8 cellular contexts compared by ENCODE assay signal in the genomic region with DNA sequence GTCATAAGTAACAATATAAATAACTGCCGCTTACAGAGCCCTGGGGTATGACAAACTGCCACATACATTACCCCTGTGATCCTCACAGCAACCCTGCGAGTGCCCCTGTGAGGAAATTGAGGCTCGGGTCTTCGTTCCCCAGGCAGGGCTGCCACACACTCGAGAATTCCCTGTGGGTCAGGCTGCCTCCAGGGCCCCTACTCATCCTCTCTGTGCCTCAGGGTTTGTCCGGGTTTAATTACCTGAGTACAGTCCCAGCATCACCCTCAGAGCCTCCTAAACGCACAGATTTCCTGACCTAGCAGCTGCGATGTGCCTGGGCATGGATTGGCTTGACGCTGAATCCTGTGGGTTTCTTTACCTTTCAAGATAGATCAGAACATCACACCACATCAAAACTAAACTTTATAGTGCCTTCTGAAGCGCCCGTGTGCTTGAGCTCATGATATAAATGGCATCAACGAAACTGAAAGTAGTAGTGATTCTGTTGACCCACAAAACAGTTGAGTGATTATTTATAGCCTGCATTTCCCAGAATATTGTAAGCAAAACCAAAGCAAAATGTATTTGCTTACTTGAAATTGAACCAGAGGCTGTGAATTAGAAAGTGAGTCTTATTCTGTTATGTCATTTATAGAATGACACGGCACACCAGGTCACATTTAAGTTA. TPM values are rescaled to one million over a fixed set of nuclear protein-coding genes. Genes with fewer than 3 reads are reported as not detected.
DNase-seq lines count a peak whose midpoint lies in the region; ATAC-seq and TF ChIP-seq lines count a peak whose summit lies in the region.

No MANE protein-coding gene starts in this region.

- TF ChIP-seq CTCF in GM06990 (IDR thresholded peaks at IDR 0.05; ENCODE audit: insufficient read depth, low read length, poor library complexity, severe bottlenecking) (no peak), upper lobe of right lung (IDR thresholded peaks at IDR 0.05) (no peak), MCF 10A (IDR thresholded peaks at IDR 0.05; ENCODE audit: unreplicated experiment) (no peak)

- peaks cover 63% of the 10 kb centered on the region for H3K4me1 ChIP-seq in upper lobe of right lung

- POLR2A ChIA-PET in MCF 10A (lab: Yijun Ruan, JAX) = interaction anchor here (1.9 kb wide), 1 partner anchor 13 kb away, joined by 5 read pairs; no protein-coding TSS in a partner anchor

- H3K36me3 ChIP-seq in GM06990 (ENCODE audit: control insufficient read depth, insufficient read depth, low read length) (peaks cover 6% of the 10 kb centered on the region), upper lobe of right lung (peaks cover 8% of the 10 kb centered on the region)

- peak overlapping the region; percentile 100 for H3K27ac Mint-ChIP-seq in memory B cell
- no peak overlapping the region for H3K27ac Mint-ChIP-seq in MCF 10A (ENCODE audit: low read depth, unreplicated experiment)

- H3K4me1 Mint-ChIP-seq in memory B cell (peaks cover 64% of the 10 kb centered on the region), MCF 10A (ENCODE audit: insufficient read depth, unreplicated experiment) (no peaks in the 10 kb centered on the region)

- ATAC-seq in HG03196 (IDR thresholded peaks at IDR 0.05; ENCODE audit: unreplicated experiment) (peak; percentile 26), memory B cell (ENCODE audit: low read depth) (peak; percentile 10), upper lobe of right lung (no peak), HG03457 (IDR thresholded peaks at IDR 0.05; ENCODE audit: unreplicated experiment) (no peak)

- DNase-seq in GM06990 (ENCODE audit: extremely low read depth, insufficient read length) (peak; percentile 67), activated T-cell treated with anti-CD3 and anti-CD28 coated beads for 48 hours (ENCODE audit: low read depth) (peak; percentile 32), memory B cell (ENCODE audit: low spot score in 2 of 2) (peak in 1 of 2 donors; percentile 26), upper lobe of right lung (no peak), NCI-H2171 (lab: John Stamatoyannopoulos, UW) (no peak), MCF 10A (ENCODE audit: unreplicated experiment) (no peak)

- peak overlapping the region; percentile 83 for H3K4me3 Mint-ChIP-seq in memory B cell
- H3K4me3 Mint-ChIP-seq in MCF 10A (ENCODE audit: unreplicated experiment) = no peak overlapping the region

- H3K9me3 Mint-ChIP-seq in memory B cell = no peaks in the 10 kb centered on the region
- H3K9me3 Mint-ChIP-seq in MCF 10A (ENCODE audit: unreplicated experiment) = no peaks in the 10 kb centered on the region

- no TSS peak for BruUV-seq in MCF 10A (replicated peaks; lab: Mats Ljungman, UMichigan)

- intact Hi-C loops in upper lobe of right lung (cut with DNase I) (no loop called here), MCF 10A (cut with micrococcal nuclease) (no loop called here)

- H3K27me3 Mint-ChIP-seq in memory B cell = no peaks in the 10 kb centered on the region
- no peaks in the 10 kb centered on the region for H3K27me3 Mint-ChIP-seq in MCF 10A (ENCODE audit: insufficient read depth, unreplicated experiment)

- no peaks in the 10 kb centered on the region for H3K9me3 ChIP-seq in upper lobe of right lung

- peak overlapping the region; percentile 56 for H3K27ac ChIP-seq in upper lobe of right lung

- H3K27me3 ChIP-seq in GM06990 (replicated peaks; ENCODE audit: control insufficient read depth, insufficient read depth, low read length) (no peaks in the 10 kb centered on the region), upper lobe of right lung (no peaks in the 10 kb centered on the region)

- H3K4me3 ChIP-seq in GM06990 (replicated peaks; ENCODE audit: low read depth, low read length) (peak overlapping the region; percentile 6; the same call in 1 of the 2 replicates), upper lobe of right lung (peak overlapping the region; percentile 23)

- H3K36me3 Mint-ChIP-seq in memory B cell = peaks cover 22% of the 10 kb centered on the region
- H3K36me3 Mint-ChIP-seq in MCF 10A (ENCODE audit: insufficient read depth, unreplicated experiment) = no peaks in the 10 kb centered on the region

- CTCF ChIA-PET in MCF 10A (lab: Yijun Ruan, JAX) = no interaction called here

RNA-seq across cellular contexts. Expression of gene SLC37A1, which starts 14.0 kb away (rescaled TPM):
- total RNA-seq in upper lobe of right lung (21.6 TPM), MCF 10A (2022) (4.9 and 7.6 TPM in 2 replicates)

RNA-seq across cellular contexts. Expression of gene RSPH1, which starts 31.6 kb away (rescaled TPM):
- 0.84 TPM for total RNA-seq in upper lobe of right lung
- 0.51 and 0.52 TPM in 2 replicates for total RNA-seq in MCF 10A (2022)

Comparison
In these comparisons a context has a peak if more than half of its experiments do, and no peak if none do; other contexts are left out.
1. DNase-seq: peak in GM06990 (single experiment) and activated T-cell treated with anti-CD3 and anti-CD28 coated beads for 48 hours (single experiment); none in upper lobe of right lung (single experiment), NCI-H2171 (single experiment) and MCF 10A (single experiment).
2. ATAC-seq: peak in HG03196 (single experiment) and memory B cell (single experiment); none in upper lobe of right lung (single experiment) and HG03457 (single experiment).